ENCODE assay signal across 13 cellular contexts in genomic region chr6:159594750-159595117, GRCh38.
DNase-seq lines count a peak whose midpoint lies in the region; ATAC-seq and TF ChIP-seq lines count a peak whose summit lies in the region.
"Had no signal": no experiment of that assay in that cellular context is flagged by ENCODE, and none has a peak within 500 bp of the region (broad histone marks: within the 10 kb centered on the region; RNA-seq: fewer than 3 reads in every experiment).

No MANE protein-coding gene starts in this region.

- TF ChIP-seq CTCF in HCT116 (IDR thresholded peaks at IDR 0.05 in 2 of 3, conservative IDR thresholded peaks at IDR 0.05 in 1 of 3; ENCODE audit: borderline replicate concordance in 1 of 3, insufficient read depth in 1 of 3, low read depth in 2 of 3, low read length in 2 of 3) (no peak), ascending aorta (IDR thresholded peaks at IDR 0.05) (no peak), spleen (IDR thresholded peaks at IDR 0.05 in 8 of 11, conservative IDR thresholded peaks at IDR 0.05 in 3 of 11) (no peak)

- BruUV-seq in HCT116 (replicated peaks; lab: Mats Ljungman, UMichigan): no TSS peak

- CTCF ChIA-PET in HCT116 (lab: Charles Lee): interaction anchor here (0.7 to 2.8 kb wide), 3 partner anchors 16 to 377 kb away, joined by 3 to 13 read pairs (median 4); no protein-coding TSS in a partner anchor

- POLR2A ChIA-PET in HCT116 (lab: Charles Lee): interaction anchor here (1.2 kb wide), 2 partner anchors 14 to 195 kb away, joined by 3 to 5 read pairs; partner anchors contain the start of genes MRPL18 and TCP1

- no peak for TF ChIP-seq POLR2A in HCT116 (IDR thresholded peaks at IDR 0.05; ENCODE audit: borderline replicate concordance, extremely low read depth, insufficient read depth, insufficient read length)
- no peak for TF ChIP-seq POLR2A in spleen (IDR thresholded peaks at IDR 0.05)

- H3K9me3 ChIP-seq in HCT116 (ENCODE audit: control insufficient read depth in 1 of 2, insufficient read depth in 1 of 2, low read depth in 1 of 2, low read length in 2 of 2) (no peaks in the 10 kb centered on the region), ascending aorta (no peaks in the 10 kb centered on the region), spleen (no peaks in the 10 kb centered on the region)
- H3K9me3 ChIP-seq: heart left ventricle had no signal

- intact Hi-C loops in HCT116 (cut with micrococcal nuclease): no loop called here
- intact Hi-C loops in ascending aorta (cut with DNase I): loop anchor here (5.0 kb wide), 4 partner anchors 53 to 422 kb away; no protein-coding TSS in a partner anchor
- intact Hi-C loops in spleen (cut with DNase I; ENCODE audit: low total_unique reads): no loop called here

- H3K4me2 ChIP-seq in HCT116 (ENCODE audit: low read length): peak overlapping the region; percentile 74

- no peak for TF ChIP-seq RAD21 in HCT116 (IDR thresholded peaks at IDR 0.05; ENCODE audit: low read depth)

- peak; percentile 76 for ATAC-seq in HCT116
- ATAC-seq: naive thymus-derived CD4-positive, alpha-beta T cell had no signal

- H2AFZ ChIP-seq in HCT116 (ENCODE audit: low read depth, low read length, poor library complexity, severe bottlenecking): peak overlapping the region; percentile 71

- H3K9ac ChIP-seq in HCT116 (ENCODE audit: low read length): peak overlapping the region; percentile 27

- no peaks in the 10 kb centered on the region for H3K9me2 ChIP-seq in HCT116 (ENCODE audit: insufficient read depth)

- RAD21 ChIA-PET in HCT116 (lab: Charles Lee; ENCODE audit: low non-redundant PET in 1 of 2, low total read pairs in 2 of 2, uncharacterized antibody in 2 of 2, unreplicated experiment in 2 of 2): no interaction called here

- H3K36me3 ChIP-seq in HCT116 (ENCODE audit: control insufficient read depth in 1 of 2, insufficient read depth in 2 of 2, low read length in 2 of 2): no peaks in the 10 kb centered on the region
- no peaks in the 10 kb centered on the region for H3K36me3 ChIP-seq in ascending aorta
- H3K36me3 ChIP-seq in spleen: no peaks in the 10 kb centered on the region
- H3K36me3 ChIP-seq: heart left ventricle had no signal

- H3K27me3 ChIP-seq in HCT116 (ENCODE audit: insufficient read depth, low read length) (no peaks in the 10 kb centered on the region), ascending aorta (no peaks in the 10 kb centered on the region), spleen (replicated peaks in 1 of 7) (no peaks in the 10 kb centered on the region)
- H3K27me3 ChIP-seq: heart left ventricle had no signal

- H3K4me1 ChIP-seq in HCT116 (ENCODE audit: control insufficient read depth in 1 of 2, insufficient read depth in 2 of 2, low read length in 2 of 2) (peaks cover 18 to 27% of the 10 kb centered on the region in 2 experiments), ascending aorta (peaks cover 3 to 13% of the 10 kb centered on the region in 2 donors), spleen (no peaks in the 10 kb centered on the region)

- peak; percentile 80 for DNase-seq in A172 (ENCODE audit: low spot score)
- DNase-seq in HCT116 (ENCODE audit: low read depth, low spot score): peak; percentile 69
- no peak for DNase-seq in ascending aorta (ENCODE audit: low spot score in 2 of 2)
- peak; percentile 91 for DNase-seq in kidney glomerular epithelial cell (lab: John Stamatoyannopoulos, UW)
- no peak for DNase-seq in spleen
- DNase-seq in NCI-H1105 treated with DMSO at 0.1 percent for 48 hours (lab: John Stamatoyannopoulos, UW): no peak
- no peak for DNase-seq in stimulated activated CD4-positive, alpha-beta T cell treated with anti-CD3 and anti-CD28 coated beads, Interleukin-2, amount 100 ng/mL, for 24 hours
- no peak for DNase-seq in NCI-H1105 (lab: John Stamatoyannopoulos, UW)
- DNase-seq: activated naive CD8-positive, alpha-beta T cell treated with anti-CD3 and anti-CD28 coated beads, Interleukin-2, amount 10 ng/mL, durations not matched to agents 7 days and 5 days; H9; heart left ventricle; naive thymus-derived CD4-positive, alpha-beta T cell; NCI-H345 had no signal

- H4K20me1 ChIP-seq in HCT116 (ENCODE audit: insufficient read depth): no peaks in the 10 kb centered on the region

- no peaks in the 10 kb centered on the region for H3K79me2 ChIP-seq in HCT116 (ENCODE audit: insufficient read depth, low read length)

- H3K4me3 ChIP-seq in HCT116 (replicated peaks in 1 of 2; ENCODE audit: low read depth in 1 of 2, low read length in 2 of 2) (peak overlapping the region in 1 of 2 experiments; percentile 11; a peak in 3 of 4 replicates), ascending aorta (peak overlapping the region in 1 of 2 donors; percentile 24), spleen (no peak overlapping the region)
- H3K4me3 ChIP-seq: heart left ventricle had no signal

- 52 to 71% (median 63%) methylated on average over 1 of the region's 1 CpG for WGBS in spleen, 5 donors

- peak overlapping the region; percentile 65 for H3K27ac ChIP-seq in HCT116 (ENCODE audit: low read depth, low read length)
- H3K27ac ChIP-seq in ascending aorta: peak overlapping the region; percentile 89 to 90
- H3K27ac ChIP-seq in spleen: no peak overlapping the region

TF ChIP-seq in HCT116, 20 proteins besides CTCF, POLR2A, EP300 and RAD21 (continues in another document):
- TF ChIP-seq YY1 (IDR thresholded peaks at IDR 0.05; ENCODE audit: extremely low read depth, insufficient replicate concordance, low read depth, low read length): no peak
- TF ChIP-seq POLR2AphosphoS5 (IDR thresholded peaks at IDR 0.05; ENCODE audit: low read depth, low read length): no peak
- peak; percentile 82 for TF ChIP-seq SP1 (IDR thresholded peaks at IDR 0.05; ENCODE audit: low read depth)
- TF ChIP-seq REST (IDR thresholded peaks at IDR 0.05; ENCODE audit: low read depth): no peak
- TF ChIP-seq SRF (IDR thresholded peaks at IDR 0.05; ENCODE audit: low read depth): peak; percentile 55; the same call in 1 of the 2 replicates
- no peak for TF ChIP-seq EZH2 (IDR thresholded peaks at IDR 0.05)
- peak; percentile 93 for TF ChIP-seq JUND (IDR thresholded peaks at IDR 0.05)
- TF ChIP-seq CBX3 (IDR thresholded peaks at IDR 0.05; ENCODE audit: low read depth): peak; percentile 36; the same call in 1 of the 2 replicates
- TF ChIP-seq CEBPB (IDR thresholded peaks at IDR 0.05; ENCODE audit: low read depth): no peak
- no peak for TF ChIP-seq TCF7L2 (IDR thresholded peaks at IDR 0.05; ENCODE audit: borderline replicate concordance, extremely low read depth, insufficient read depth, insufficient read length)
- TF ChIP-seq ZBTB33 (IDR thresholded peaks at IDR 0.05; ENCODE audit: extremely low read depth, insufficient replicate concordance, low read length): no peak
- TF ChIP-seq FOSL1 (IDR thresholded peaks at IDR 0.05; ENCODE audit: low read depth): peak; percentile 97
- TF ChIP-seq SIN3A (IDR thresholded peaks at IDR 0.05; ENCODE audit: low read depth): no peak
- TF ChIP-seq MAX (IDR thresholded peaks at IDR 0.05): no peak; the same call in 1 of the 2 replicates
- TF ChIP-seq ZNF274 (IDR thresholded peaks at IDR 0.05; ENCODE audit: low read depth, low read length): no peak
- TF ChIP-seq ELF1 (IDR thresholded peaks at IDR 0.05; ENCODE audit: borderline replicate concordance, low read depth): no peak
- TF ChIP-seq EZH2phosphoT487 (IDR thresholded peaks at IDR 0.05; ENCODE audit: borderline replicate concordance): no peak
- no peak for TF ChIP-seq ZFX (IDR thresholded peaks at IDR 0.05)
- TF ChIP-seq EGR1 (IDR thresholded peaks at IDR 0.05; ENCODE audit: low read depth): peak; percentile 75

Comparison
In these comparisons a context has a peak if more than half of its experiments do, and no peak if none do; other contexts are left out.
1. DNase-seq: peak in A172 (single experiment), HCT116 (single experiment) and kidney glomerular epithelial cell (single experiment); none in ascending aorta (0 of 2), spleen (single experiment), NCI-H1105 treated with DMSO at 0.1 percent for 48 hours (single experiment), stimulated activated CD4-positive, alpha-beta T cell treated with anti-CD3 and anti-CD28 coated beads, Interleukin-2, amount 100 ng/mL, for 24 hours (0 of 2) and NCI-H1105 (single experiment).
2. H3K27ac ChIP-seq: peak in HCT116 (single experiment) and ascending aorta (2 of 2); none in spleen (0 of 8).